In genomic region chr1:206486995-206487788, GRCh38 we compare ENCODE assay signal across 22 cellular contexts. TPM values are rescaled to one million over a fixed set of nuclear protein-coding genes. Genes with fewer than 3 reads are reported as not detected.
A peak's percentile ranks its signal among the peaks of the same experiment; 100 is the strongest.
DNase-seq lines count a peak whose midpoint lies in the region; ATAC-seq, FAIRE-seq and TF ChIP-seq lines count a peak whose summit lies in the region.
"Had no signal": no experiment of that assay in that cellular context is flagged by ENCODE, and none has a peak within 500 bp of the region (broad histone marks: within the 10 kb centered on the region; RNA-seq: fewer than 3 reads in every experiment).

No MANE protein-coding gene starts in this region.

- H3K4me1 ChIP-seq in liver (ENCODE audit: control insufficient read depth in 4 of 4, insufficient read depth in 4 of 4, low read length in 3 of 4) = peaks cover 0 to 14% (median 5%) of the 10 kb centered on the region in 4 donors
- H3K4me1 ChIP-seq in HepG2 (ENCODE audit: insufficient read depth, low read length) = no peaks in the 10 kb centered on the region
- H3K4me1 ChIP-seq: Caco-2 had no signal

- no peak for ATAC-seq in HepG2
- peak; percentile 61 for ATAC-seq in left cardiac atrium
- no peak for ATAC-seq in stimulated activated naive B cell treated with anti-CD40 and anti-IgM and Interleukin-4, amounts not matched to agents 10 μg/mL and 1 μg/mL and 100 μg/mL, for 72 hours (replicated peaks)
- ATAC-seq in GM21619 (IDR thresholded peaks at IDR 0.05; ENCODE audit: unreplicated experiment) = no peak
- ATAC-seq in HG02885 (IDR thresholded peaks at IDR 0.05; ENCODE audit: poor library complexity, unreplicated experiment) = no peak
- no peak for ATAC-seq in HG02938 (IDR thresholded peaks at IDR 0.05; ENCODE audit: unreplicated experiment)
- ATAC-seq: activated T-cell treated with anti-CD3 and anti-CD28 coated beads, Interleukin-2, amount 50 U/mL, for 4 hours; HCT116; naive thymus-derived CD4-positive, alpha-beta T cell had no signal

- in situ Hi-C loops in HepG2 (cut with HindIII; ENCODE audit: extremely low pct_ligation_motif_present, low pct_unique_long_range_greater_than_20kb) = loop anchor here (5.0 kb wide), 1 partner anchor 95 kb away; no protein-coding TSS in a partner anchor

- H3K9me3 ChIP-seq in liver (ENCODE audit: control insufficient read depth in 4 of 4, low read length in 3 of 4) (no peaks in the 10 kb centered on the region), HepG2 (ENCODE audit: low read length) (no peaks in the 10 kb centered on the region)
- H3K9me3 ChIP-seq: Caco-2, esophagus muscularis mucosa, ovary, stomach had no signal

- no peaks in the 10 kb centered on the region for H4K20me1 ChIP-seq in HepG2 (ENCODE audit: insufficient read depth, low read length)

- CTCF ChIA-PET in HepG2 (lab: Yijun Ruan, JAX; ENCODE audit: low intra/inter-chr PET ratio, low total read pairs) = no interaction called here

- no peak for FAIRE-seq in HepG2 (lab: Jason Lieb, UNC)
- FAIRE-seq: TTC549 had no signal

- H3K36me3 Mint-ChIP-seq in activated naive CD8-positive, alpha-beta T cell = no peaks in the 10 kb centered on the region
- H3K36me3 Mint-ChIP-seq in stimulated activated naive B cell treated with anti-CD40 and anti-IgM and Interleukin-4, amounts not matched to agents 10 μg/mL and 1 μg/mL and 100 μg/mL, for 72 hours = peaks cover 53 to 70% of the 10 kb centered on the region in 2 donors

- TF ChIP-seq RAD21 in liver (IDR thresholded peaks at IDR 0.05) (no peak), HepG2 (CRISPR knock-in tag; IDR thresholded peaks at IDR 0.05) (no peak)

- TF ChIP-seq EP300 in HepG2 (IDR thresholded peaks at IDR 0.05; ENCODE audit: low read depth in 2 of 2, low read length in 2 of 2) = no peak
- TF ChIP-seq EP300 in HepG2 (CRISPR knock-in tag; IDR thresholded peaks at IDR 0.05; ENCODE audit: borderline replicate concordance) = no peak

- H3K4me3 Mint-ChIP-seq in activated naive CD8-positive, alpha-beta T cell = no peak overlapping the region
- no peak overlapping the region for H3K4me3 Mint-ChIP-seq in stimulated activated naive B cell treated with anti-CD40 and anti-IgM and Interleukin-4, amounts not matched to agents 10 μg/mL and 1 μg/mL and 100 μg/mL, for 72 hours
- H3K4me3 Mint-ChIP-seq: activated T-cell treated with anti-CD3 and anti-CD28 coated beads, Interleukin-2, amount 50 U/mL, for 4 hours; naive thymus-derived CD4-positive, alpha-beta T cell had no signal

- WGBS in liver = 70% methylated on average over 15 of the region's 15 CpGs
- 82% methylated on average over 13 of the region's 15 CpGs for WGBS in HepG2 (ENCODE audit: low lambda C conversion rate)

- H3K4me1 Mint-ChIP-seq in activated naive CD8-positive, alpha-beta T cell (ENCODE audit: low read depth) = peaks cover 1% of the 10 kb centered on the region
- H3K4me1 Mint-ChIP-seq in stimulated activated naive B cell treated with anti-CD40 and anti-IgM and Interleukin-4, amounts not matched to agents 10 μg/mL and 1 μg/mL and 100 μg/mL, for 72 hours = peaks cover 7 to 13% of the 10 kb centered on the region in 2 donors

- no peak overlapping the region for H3K4me2 ChIP-seq in HepG2 (ENCODE audit: low read depth, low read length)

- H3K4me3 ChIP-seq in liver (ENCODE audit: low read depth in 1 of 3, low read length in 3 of 3) (no peak overlapping the region), HepG2 (replicated peaks in 1 of 3; ENCODE audit: insufficient read depth in 1 of 3, low read depth in 2 of 3, low read length in 3 of 3) (no peak overlapping the region)
- H3K4me3 ChIP-seq: esophagus muscularis mucosa, ovary, stomach had no signal

- H3K79me2 ChIP-seq in HepG2 (ENCODE audit: insufficient read depth, low read length) = no peaks in the 10 kb centered on the region

- BruUV-seq in HepG2 (replicated peaks; lab: Mats Ljungman, UMichigan) = no TSS peak

- no peak for DNase-seq in HepG2 (ENCODE audit: low spot score)
- DNase-seq in left cardiac atrium = no peak
- DNase-seq in stimulated activated naive B cell treated with anti-CD40 and anti-IgM and Interleukin-4, amounts not matched to agents 10 μg/mL and 1 μg/mL and 100 μg/mL, for 72 hours = no peak
- DNase-seq: activated T-cell treated with anti-CD3 and anti-CD28 coated beads, Interleukin-2, amount 50 U/mL, for 4 hours; amniotic stem cell; Caco-2; caudate nucleus; IMR-90; naive thymus-derived CD4-positive, alpha-beta T cell; NCI-H1694; ovary; stimulated activated CD4-positive, alpha-beta T cell treated with anti-CD3 and anti-CD28 coated beads, Interleukin-1b, Interleukin-23, amount 100 ng/mL, for 48 hours; stomach; trophoblast cell had no signal

- TF ChIP-seq CTCF in liver (IDR thresholded peaks at IDR 0.05; ENCODE audit: low read depth, low read length, missing input control) (no peak), HepG2 (CRISPR knock-in tag; IDR thresholded peaks at IDR 0.05) (no peak)

- H3K27ac ChIP-seq in liver (ENCODE audit: low read depth in 1 of 2, low read length in 2 of 2) (no peak overlapping the region), HepG2 (ENCODE audit: extremely low read length, insufficient read depth, low read length) (no peak overlapping the region)
- H3K27ac ChIP-seq: esophagus muscularis mucosa, ovary had no signal

- no peaks in the 10 kb centered on the region for H3K27me3 Mint-ChIP-seq in activated naive CD8-positive, alpha-beta T cell
- no peaks in the 10 kb centered on the region for H3K27me3 Mint-ChIP-seq in stimulated activated naive B cell treated with anti-CD40 and anti-IgM and Interleukin-4, amounts not matched to agents 10 μg/mL and 1 μg/mL and 100 μg/mL, for 72 hours
- H3K27me3 Mint-ChIP-seq: naive thymus-derived CD4-positive, alpha-beta T cell had no signal

- no peaks in the 10 kb centered on the region for H3K36me3 ChIP-seq in liver (ENCODE audit: control insufficient read depth in 4 of 4, insufficient read depth in 3 of 4, low read depth in 1 of 4, low read length in 3 of 4)
- H3K36me3 ChIP-seq in HepG2 (replicated peaks in 1 of 2; ENCODE audit: control insufficient read depth in 1 of 2, insufficient read depth in 2 of 2, low read length in 2 of 2) = peaks cover 3 to 10% of the 10 kb centered on the region in 2 experiments; a peak in 4 of 5 replicates
- H3K36me3 ChIP-seq: ovary had no signal

- POLR2A ChIA-PET in HepG2 (lab: Yijun Ruan, JAX) = no interaction called here

- no peaks in the 10 kb centered on the region for H3K9me3 Mint-ChIP-seq in activated naive CD8-positive, alpha-beta T cell (ENCODE audit: low read depth)
- H3K9me3 Mint-ChIP-seq in stimulated activated naive B cell treated with anti-CD40 and anti-IgM and Interleukin-4, amounts not matched to agents 10 μg/mL and 1 μg/mL and 100 μg/mL, for 72 hours = no peaks in the 10 kb centered on the region
- H3K9me3 Mint-ChIP-seq: activated T-cell treated with anti-CD3 and anti-CD28 coated beads, Interleukin-2, amount 50 U/mL, for 4 hours had no signal

- no peak for TF ChIP-seq POLR2A in HepG2 (IDR thresholded peaks at IDR 0.05; ENCODE audit: insufficient read depth in 1 of 2, low read depth in 2 of 2, low read length in 2 of 2)

- no peaks in the 10 kb centered on the region for H3K27me3 ChIP-seq in liver (ENCODE audit: control insufficient read depth in 4 of 4, insufficient read depth in 4 of 4, low read length in 3 of 4)
- no peaks in the 10 kb centered on the region for H3K27me3 ChIP-seq in HepG2 (ENCODE audit: control insufficient read depth in 1 of 2, insufficient read depth in 2 of 2, low read length in 2 of 2)
- H3K27me3 ChIP-seq: esophagus muscularis mucosa, ovary, stomach had no signal

- H3K27ac Mint-ChIP-seq in activated naive CD8-positive, alpha-beta T cell = peak overlapping the region; percentile 34
- peak overlapping the region; percentile 31 for H3K27ac Mint-ChIP-seq in stimulated activated naive B cell treated with anti-CD40 and anti-IgM and Interleukin-4, amounts not matched to agents 10 μg/mL and 1 μg/mL and 100 μg/mL, for 72 hours

- no peak overlapping the region for H2AFZ ChIP-seq in HepG2 (ENCODE audit: low read length)

- intact Hi-C loops in HepG2 (cut with micrococcal nuclease; ENCODE audit: unreplicated experiment) (no loop called here), left cardiac atrium (cut with DNase I) (loop anchor here in 1 of 2 donors (10.0 kb wide), 1 partner anchor 428 kb away; no protein-coding TSS in a partner anchor)

- no peak overlapping the region for H3K9ac ChIP-seq in liver (ENCODE audit: low read depth in 1 of 2, low read length in 2 of 2)
- no peak overlapping the region for H3K9ac ChIP-seq in HepG2 (ENCODE audit: insufficient read depth, low read depth, low read length)

RNA-seq across cellular contexts. Expression of gene IKBKE, which starts 16.9 kb away (rescaled TPM):
- total RNA-seq in liver (1 to 10 TPM; 2.0 to 3.9 TPM), HepG2 (2016; rRNA removed; fragmentation: Illumina TruSeq; extraction: Trizol) (4.0 and 5.8 TPM in 2 replicates), left cardiac atrium (1 to 10 TPM in 1 of 2 donors, under 1 TPM in 1; 0.94 to 1.7 TPM)
- polyA plus RNA-seq in liver (1 to 10 TPM in 1 of 2 donors, under 1 TPM in 1; 0.81 to 1.1 TPM), HepG2 (2011; rRNA removed) (3.7 and 4.5 TPM in 2 replicates)
- total RNA-seq in HepG2 (2016; cell fraction: cytosol; rRNA removed; fragmentation: Illumina TruSeq; extraction: Trizol; ENCODE audit: low read depth) = 1.5 and 1.8 TPM in 2 replicates
- total RNA-seq in HepG2 (2016; cell fraction: insoluble cytoplasmic fraction; rRNA removed; fragmentation: Illumina TruSeq; extraction: Trizol) = 4.8 and 5.0 TPM in 2 replicates
- 3.2 and 5.3 TPM in 2 replicates for total RNA-seq in HepG2 (2016; cell fraction: membrane; rRNA removed; fragmentation: Illumina TruSeq; extraction: Trizol)
- total RNA-seq in HepG2 (2016; cell fraction: nucleus; rRNA removed; fragmentation: Illumina TruSeq; extraction: Trizol) = 4.7 and 6.1 TPM in 2 replicates
- 2.1 and 3.7 TPM in 2 replicates for polyA plus RNA-seq in HepG2 (2011; cell fraction: cytosol; rRNA removed)
- polyA plus RNA-seq in HepG2 (2011; cell fraction: nucleus; rRNA removed) = 11.0 and 15.9 TPM in 2 replicates
- polyA plus RNA-seq in HepG2 (2012) = 0.95 and 1.4 TPM in 2 replicates
- 2.2 and 2.8 TPM in 2 replicates for polyA plus RNA-seq in HepG2 (2016; cell fraction: cytosol; fragmentation: Illumina TruSeq; extraction: Trizol; ENCODE audit: low read depth)
- 3.9 and 4.3 TPM in 2 replicates for polyA plus RNA-seq in HepG2 (2016; cell fraction: insoluble cytoplasmic fraction; fragmentation: Illumina TruSeq; extraction: Trizol; ENCODE audit: low read depth)
- polyA plus RNA-seq in HepG2 (2016; cell fraction: membrane; fragmentation: Illumina TruSeq; extraction: Trizol; ENCODE audit: low read depth) = 1.9 and 2.6 TPM in 2 replicates
- polyA plus RNA-seq in HepG2 (2016; cell fraction: nucleus; fragmentation: Illumina TruSeq; extraction: Trizol; ENCODE audit: insufficient read depth, low read depth) = 7.2 and 7.3 TPM in 2 replicates
- 8.9 and 22.1 TPM in 2 replicates for polyA minus RNA-seq in HepG2 (2011; rRNA and poly(A)+ RNA removed; ENCODE audit: low replicate concordance)
- 1.3 and 2.0 TPM in 2 replicates for polyA minus RNA-seq in HepG2 (2011; cell fraction: cytosol; rRNA and poly(A)+ RNA removed)
- polyA minus RNA-seq in HepG2 (2011; cell fraction: nucleus; rRNA and poly(A)+ RNA removed) = 7.3 and 8.9 TPM in 2 replicates

RNA-seq across cellular contexts. Expression of gene RASSF5, which starts 20.1 kb away (rescaled TPM):
- total RNA-seq in liver = 10 to 100 TPM in 1 of 2 donors, 1 to 10 TPM in 1; 5.8 to 10.0 TPM
- 1 to 10 TPM; 4.8 to 5.2 TPM for polyA plus RNA-seq in liver
- 0.18 and 0.49 TPM in 2 replicates for total RNA-seq in HepG2 (2016; rRNA removed; fragmentation: Illumina TruSeq; extraction: Trizol)
- 0.09 TPM in 1 of 2 replicates, not detected in the other for total RNA-seq in HepG2 (2016; cell fraction: cytosol; rRNA removed; fragmentation: Illumina TruSeq; extraction: Trizol; ENCODE audit: low read depth)
- total RNA-seq in HepG2 (2016; cell fraction: insoluble cytoplasmic fraction; rRNA removed; fragmentation: Illumina TruSeq; extraction: Trizol) = 0.24 and 0.36 TPM in 2 replicates
- 0.14 and 0.19 TPM in 2 replicates for total RNA-seq in HepG2 (2016; cell fraction: membrane; rRNA removed; fragmentation: Illumina TruSeq; extraction: Trizol)
- 0.22 and 0.47 TPM in 2 replicates for total RNA-seq in HepG2 (2016; cell fraction: nucleus; rRNA removed; fragmentation: Illumina TruSeq; extraction: Trizol)
- polyA plus RNA-seq in HepG2 (2011; rRNA removed) = 0.40 and 0.50 TPM in 2 replicates
- 0.27 and 0.47 TPM in 2 replicates for polyA plus RNA-seq in HepG2 (2011; cell fraction: cytosol; rRNA removed)
- polyA plus RNA-seq in HepG2 (2011; cell fraction: nucleus; rRNA removed) = 0.58 and 0.66 TPM in 2 replicates
- polyA plus RNA-seq in HepG2 (2012) = 0.76 and 2.1 TPM in 2 replicates
- 0.03 and 0.06 TPM in 2 replicates for polyA plus RNA-seq in HepG2 (2016; cell fraction: cytosol; fragmentation: Illumina TruSeq; extraction: Trizol; ENCODE audit: low read depth)
- polyA plus RNA-seq in HepG2 (2016; cell fraction: insoluble cytoplasmic fraction; fragmentation: Illumina TruSeq; extraction: Trizol; ENCODE audit: low read depth) = 0.21 and 0.29 TPM in 2 replicates
- 0.09 and 0.11 TPM in 2 replicates for polyA plus RNA-seq in HepG2 (2016; cell fraction: membrane; fragmentation: Illumina TruSeq; extraction: Trizol; ENCODE audit: low read depth)
- polyA plus RNA-seq in HepG2 (2016; cell fraction: nucleus; fragmentation: Illumina TruSeq; extraction: Trizol; ENCODE audit: insufficient read depth, low read depth) = 0.43 and 0.48 TPM in 2 replicates
- polyA minus RNA-seq in HepG2 (2011; rRNA and poly(A)+ RNA removed; ENCODE audit: low replicate concordance) = 0.30 and 18.0 TPM in 2 replicates
- 0.49 and 1.3 TPM in 2 replicates for polyA minus RNA-seq in HepG2 (2011; cell fraction: cytosol; rRNA and poly(A)+ RNA removed)
- 0.26 and 0.50 TPM in 2 replicates for polyA minus RNA-seq in HepG2 (2011; cell fraction: nucleus; rRNA and poly(A)+ RNA removed)
- total RNA-seq in left cardiac atrium = 10 to 100 TPM in 1 of 2 donors, 1 to 10 TPM in 1; 7.8 to 10.0 TPM

Comparison
In these comparisons a context has a peak if more than half of its experiments do, and no peak if none do; other contexts are left out.
1. ATAC-seq: peak in left cardiac atrium (2 of 2); none in HepG2 (single experiment), stimulated activated naive B cell treated with anti-CD40 and anti-IgM and Interleukin-4, amounts not matched to agents 10 μg/mL and 1 μg/mL and 100 μg/mL, for 72 hours (0 of 2), GM21619 (single experiment), HG02885 (single experiment) and HG02938 (single experiment).